ENCODE assay signal across 15 cellular contexts in the genomic region with DNA sequence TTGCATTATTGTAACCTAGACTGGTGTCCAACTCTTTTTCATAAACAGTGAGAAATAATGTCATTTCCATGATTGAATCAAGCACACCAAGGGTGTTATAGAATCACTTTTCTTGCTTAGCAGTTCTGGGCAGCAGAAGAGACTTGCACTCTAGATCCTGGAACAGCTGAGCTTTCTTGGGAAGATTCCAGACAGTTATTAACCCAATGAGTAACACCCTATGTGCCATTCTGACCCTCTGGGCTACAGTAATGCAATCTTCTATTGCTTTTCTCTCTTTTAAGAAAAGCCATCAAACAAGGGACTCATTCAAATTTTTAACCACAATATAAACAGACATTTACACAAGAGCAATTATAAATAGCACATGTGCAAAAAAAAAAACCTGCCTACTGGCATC. TPM values are rescaled to one million over a fixed set of nuclear protein-coding genes. Genes with fewer than 3 reads are reported as not detected.
DNase-seq lines count a peak whose midpoint lies in the region; ATAC-seq, FAIRE-seq and TF ChIP-seq lines count a peak whose summit lies in the region.
"Had no signal": no experiment of that assay in that cellular context is flagged by ENCODE, and none has a peak within 500 bp of the region (broad histone marks: within the 10 kb centered on the region; RNA-seq: fewer than 3 reads in every experiment).

No MANE protein-coding gene starts in this region.

- no peak overlapping the region for H3K4me3 ChIP-seq in small intestine (ENCODE audit: low read depth in 1 of 2, low read length in 2 of 2)
- H3K4me3 ChIP-seq: esophagus squamous epithelium, thoracic aorta had no signal

- FAIRE-seq in small intestine (lab: Jason Lieb, UNC), result no peak
- FAIRE-seq: GM12891 had no signal

- POLR2A ChIA-PET in RWPE1 (lab: Yijun Ruan, JAX; ENCODE audit: low non-redundant PET), result no interaction called here

- CTCF ChIA-PET in RWPE1 (lab: Yijun Ruan, JAX), result interaction anchor here (2.3 kb wide), 1 partner anchor 22 kb away, joined by 8 read pairs; no protein-coding TSS in a partner anchor

- DNase-seq in DMS 273 (lab: John Stamatoyannopoulos, UW; ENCODE audit: unreplicated experiment) (peak; percentile 70), DMS 273 treated with DMSO at 0.1 percent for 48 hours (lab: John Stamatoyannopoulos, UW) (no peak), RWPE1 (ENCODE audit: low spot score) (peak; percentile 55), fibroblast of peridontal ligament (ENCODE audit: extremely low read depth) (peak; percentile 78), small intestine (peak; percentile 72), NK-92 (lab: John Stamatoyannopoulos, UW; ENCODE audit: unreplicated experiment) (no peak)
- DNase-seq: 8988T; activated CD4-positive, alpha-beta T cell treated with anti-CD3 and anti-CD28 coated beads, Interleukin-2, amount 10 ng/mL, durations not matched to agents 7 days and 5 days; activated gamma-delta T cell; esophagus squamous epithelium; NCI-H187 treated with DMSO at 0.1 percent for 48 hours had no signal

- H3K9me3 ChIP-seq in small intestine (ENCODE audit: control insufficient read depth, low read depth), result no peaks in the 10 kb centered on the region
- H3K9me3 ChIP-seq: esophagus squamous epithelium, thoracic aorta had no signal

- no peaks in the 10 kb centered on the region for H3K27me3 ChIP-seq in small intestine (ENCODE audit: control insufficient read depth in 2 of 2, insufficient read depth in 2 of 2, low read length in 2 of 2)

- peaks cover 5 to 11% of the 10 kb centered on the region in 2 donors for H3K4me1 ChIP-seq in small intestine (ENCODE audit: control insufficient read depth in 2 of 2, insufficient read depth in 1 of 2, low read depth in 1 of 2, low read length in 1 of 2)

- H3K36me3 ChIP-seq in small intestine (ENCODE audit: control insufficient read depth in 2 of 2, insufficient read depth in 2 of 2, low read length in 2 of 2), result no peaks in the 10 kb centered on the region
- H3K36me3 ChIP-seq: esophagus squamous epithelium, thoracic aorta had no signal

- H3K27ac ChIP-seq in RWPE1, result no peak overlapping the region
- no peak overlapping the region for H3K27ac ChIP-seq in small intestine (ENCODE audit: low read depth in 1 of 2, low read length in 1 of 2)
- H3K27ac ChIP-seq: esophagus squamous epithelium, thoracic aorta had no signal

- ATAC-seq in GM19455 (IDR thresholded peaks at IDR 0.05; ENCODE audit: unreplicated experiment), result no peak
- ATAC-seq in HG03025 (IDR thresholded peaks at IDR 0.05; ENCODE audit: low FRiP score, unreplicated experiment), result no peak

- TF ChIP-seq CTCF in RWPE1 (conservative IDR thresholded peaks at IDR 0.05; ENCODE audit: low read depth), result no peak

RNA-seq across cellular contexts. Expression of a gene that starts 39.3 kb away (rescaled TPM):
- 10 to 100 TPM; 24.7 to 30.0 (median 27.8) TPM for polyA plus RNA-seq in small intestine

Comparison
In these comparisons a context has a peak if more than half of its experiments do, and no peak if none do; other contexts are left out.
1. DNase-seq: peak in DMS 273 (single experiment), RWPE1 (single experiment), fibroblast of peridontal ligament (single experiment) and small intestine (single experiment); none in DMS 273 treated with DMSO at 0.1 percent for 48 hours (single experiment) and NK-92 (single experiment).